ENCODE assay signal across 15 cellular contexts in the genomic region with DNA sequence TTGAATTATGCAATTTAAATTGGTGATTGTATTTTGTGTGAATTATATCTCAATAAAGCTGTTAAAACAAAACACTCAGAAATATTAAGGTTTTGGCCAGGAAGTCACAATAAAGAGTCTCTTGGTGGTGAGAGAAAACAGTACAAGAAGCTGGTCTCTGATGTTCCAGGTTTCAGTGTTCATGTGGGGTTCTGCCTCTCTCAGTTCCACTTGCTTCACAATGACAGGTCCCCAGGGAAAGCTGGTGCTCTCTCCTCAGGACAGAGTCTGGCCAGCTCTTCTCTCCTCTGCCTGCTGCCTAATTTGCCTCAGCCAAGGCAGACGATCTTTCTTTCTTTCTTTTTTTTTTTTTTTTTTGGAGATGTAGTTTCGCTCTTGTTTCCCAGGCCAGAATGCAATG.
A peak's percentile ranks its signal among the peaks of the same experiment; 100 is the strongest.
DNase-seq lines count a peak whose midpoint lies in the region; ATAC-seq and TF ChIP-seq lines count a peak whose summit lies in the region.
"Had no signal": no experiment of that assay in that cellular context is flagged by ENCODE, and none has a peak within 500 bp of the region (broad histone marks: within the 10 kb centered on the region; RNA-seq: fewer than 3 reads in every experiment).

No MANE protein-coding gene starts in this region.

- in situ Hi-C loops in ACHN (cut with HindIII; ENCODE audit: low pct_ligation_motif_present, low pct_unique_long_range_greater_than_20kb, low sequenced_read_pairs) = no loop called here

- no peaks in the 10 kb centered on the region for H3K9me3 Mint-ChIP-seq in activated CD4-positive, alpha-beta T cell treated with anti-CD3 and anti-CD28 coated beads for 36 hours (ENCODE audit: low read depth)

- no peaks in the 10 kb centered on the region for H3K4me1 Mint-ChIP-seq in activated CD4-positive, alpha-beta T cell treated with anti-CD3 and anti-CD28 coated beads for 36 hours

- H3K27me3 Mint-ChIP-seq in activated CD4-positive, alpha-beta T cell treated with anti-CD3 and anti-CD28 coated beads for 36 hours = peaks cover 9% of the 10 kb centered on the region

- no peaks in the 10 kb centered on the region for H3K36me3 Mint-ChIP-seq in activated CD4-positive, alpha-beta T cell treated with anti-CD3 and anti-CD28 coated beads for 36 hours (ENCODE audit: low read depth)

- intact Hi-C loops in activated CD4-positive, alpha-beta T cell treated with anti-CD3 and anti-CD28 coated beads for 36 hours (cut with DNase I, micrococcal nuclease) = no loop called here

- CTCF ChIA-PET in activated CD4-positive, alpha-beta T cell treated with anti-CD3 and anti-CD28 coated beads for 36 hours (lab: Charles Lee) = no interaction called here

- POLR2A ChIA-PET in activated CD4-positive, alpha-beta T cell treated with anti-CD3 and anti-CD28 coated beads for 36 hours (lab: Charles Lee) = no interaction called here

- no peak overlapping the region for H3K4me3 Mint-ChIP-seq in activated CD4-positive, alpha-beta T cell treated with anti-CD3 and anti-CD28 coated beads for 36 hours

- no peak for TF ChIP-seq POLR2A in GM18505 (IDR thresholded peaks at IDR 0.05; ENCODE audit: borderline replicate concordance, extremely low read depth, insufficient read depth, insufficient read length)

- ATAC-seq in GM18907 (IDR thresholded peaks at IDR 0.05; ENCODE audit: unreplicated experiment) (peak; percentile 97), GM21526 (IDR thresholded peaks at IDR 0.05; ENCODE audit: low FRiP score, unreplicated experiment) (peak; percentile 87), HG03060 (IDR thresholded peaks at IDR 0.05; ENCODE audit: low read depth, unreplicated experiment) (peak; percentile 99), GM18505 (IDR thresholded peaks at IDR 0.05; ENCODE audit: unreplicated experiment) (no peak)
- no peak for ATAC-seq in activated CD4-positive, alpha-beta T cell treated with anti-CD3 and anti-CD28 coated beads for 36 hours

- peak; percentile 32 for DNase-seq in SK-N-DZ (ENCODE audit: low spot score)
- no peak for DNase-seq in ACHN
- no peak for DNase-seq in activated CD4-positive, alpha-beta T cell treated with anti-CD3 and anti-CD28 coated beads for 36 hours
- DNase-seq in nucleus accumbens (lab: John Stamatoyannopoulos, UW) = no peak
- DNase-seq: activated CD4-positive, alpha-beta T cell treated with anti-CD3 and anti-CD28 coated beads for 1 hour; activated effector memory CD4-positive, alpha-beta T cell treated with anti-CD3 and anti-CD28 coated beads, Interleukin-2, amount 50 U/mL, for 16 hours; mammary epithelial cell; MG63; NCI-H526; stimulated activated CD4-positive, alpha-beta T cell treated with anti-CD3 and anti-CD28 coated beads, Interleukin-1b, Interleukin-23, amount 100 ng/mL, for 48 hours; stomach had no signal

- no peak overlapping the region for H3K27ac Mint-ChIP-seq in activated CD4-positive, alpha-beta T cell treated with anti-CD3 and anti-CD28 coated beads for 36 hours

Comparison
In these comparisons a context has a peak if more than half of its experiments do, and no peak if none do; other contexts are left out.
1. ATAC-seq: peak in GM18907 (single experiment), GM21526 (single experiment) and HG03060 (single experiment); none in activated CD4-positive, alpha-beta T cell treated with anti-CD3 and anti-CD28 coated beads for 36 hours (single experiment) and GM18505 (single experiment).